Comparison of ENCODE assay signal across 21 cellular contexts in genomic region chr6:108464506-108465084, GRCh38.
DNase-seq lines count a peak whose midpoint lies in the region; ATAC-seq and TF ChIP-seq lines count a peak whose summit lies in the region.
"Had no signal": no experiment of that assay in that cellular context is flagged by ENCODE, and none has a peak within 500 bp of the region (broad histone marks: within the 10 kb centered on the region; RNA-seq: fewer than 3 reads in every experiment).

No MANE protein-coding gene starts in this region.

- no peak overlapping the region for H2AFZ ChIP-seq in GM23338

- no peak overlapping the region for H3K27ac ChIP-seq in GM23338 (ENCODE audit: low read depth)
- peak overlapping the region; percentile 34 for H3K27ac ChIP-seq in cingulate gyrus (ENCODE audit: low read depth, low read length)
- H3K27ac ChIP-seq: testis had no signal

- H3K27me3 ChIP-seq in GM23338 (ENCODE audit: insufficient read depth): no peaks in the 10 kb centered on the region
- H3K27me3 ChIP-seq: testis had no signal

- no peaks in the 10 kb centered on the region for H4K20me1 ChIP-seq in GM23338 (replicated peaks; ENCODE audit: insufficient read depth)

- H3K9me2 ChIP-seq in GM23338 (ENCODE audit: insufficient read depth): 0 out of 2 replicates have a peak, but pooled peaks cover 2% of the 10 kb centered on the region

- no peak for TF ChIP-seq CTCF in GM23338 (conservative IDR thresholded peaks at IDR 0.05; ENCODE audit: low read depth in 2 of 2)

- H3K79me2 ChIP-seq in GM23338 (replicated peaks; ENCODE audit: insufficient read depth): no peaks in the 10 kb centered on the region

- no peaks in the 10 kb centered on the region for H3K27me3 Mint-ChIP-seq in GM23338 (ENCODE audit: insufficient read depth, low read depth, poor library complexity)
- H3K27me3 Mint-ChIP-seq: activated B cell treated with CpG ODN at 0.5 μM for 24 hours, T-cell had no signal

- no peak overlapping the region for H3K4me3 ChIP-seq in GM23338
- H3K4me3 ChIP-seq: lung, testis had no signal

- no peaks in the 10 kb centered on the region for H3K36me3 Mint-ChIP-seq in GM23338 (ENCODE audit: low read depth)
- H3K36me3 Mint-ChIP-seq: CD8-positive, alpha-beta T cell; T-cell had no signal

- H3K27ac Mint-ChIP-seq in GM23338: no peak overlapping the region
- H3K27ac Mint-ChIP-seq: activated B cell treated with CpG ODN at 0.5 μM for 24 hours; activated naive CD8-positive, alpha-beta T cell treated with anti-CD3 and anti-CD28 coated beads, Interleukin-2, amount 50 U/mL, for 24 hours; activated T-helper 1 cell treated with anti-CD3 and anti-CD28 coated beads, Interleukin-12 subunit alpha, Interleukin-12 subunit beta, Interleukin-2, Interleukin-4 antibody, amounts not matched to agents 30 ng/mL and 10 ng/mL and 1 ng/mL, durations not matched to agents 14 hours and 24 hours and 36 hours; CD8-positive, alpha-beta T cell; T-cell had no signal

- H3K4me1 ChIP-seq in GM23338 (ENCODE audit: insufficient read depth): peaks cover 5% of the 10 kb centered on the region
- H3K4me1 ChIP-seq: testis had no signal

- no peaks in the 10 kb centered on the region for H3K36me3 ChIP-seq in GM23338 (ENCODE audit: insufficient read depth)

- DNase-seq in A172 (ENCODE audit: low spot score) (peak; percentile 8), GM23338 (ENCODE audit: low spot score) (peak; percentile 10), NCI-H69 (lab: John Stamatoyannopoulos, UW) (peak; percentile 17), NCI-H2107 (lab: John Stamatoyannopoulos, UW) (no peak), DMS79 (lab: John Stamatoyannopoulos, UW) (no peak)
- DNase-seq: activated B cell treated with CpG ODN at 0.5 μM for 24 hours; activated naive CD8-positive, alpha-beta T cell treated with anti-CD3 and anti-CD28 coated beads, Interleukin-2, amount 50 U/mL, for 24 hours; CD8-positive, alpha-beta T cell; DND-41; NCI-H1694 treated with DMSO at 0.1 percent for 48 hours; NCI-H774; posterior cingulate gyrus; RPMI8226; T-cell; testis had no signal

- H3K4me3 Mint-ChIP-seq in GM23338: no peak overlapping the region
- H3K4me3 Mint-ChIP-seq: activated B cell treated with CpG ODN at 0.5 μM for 24 hours; activated naive CD8-positive, alpha-beta T cell treated with anti-CD3 and anti-CD28 coated beads, Interleukin-2, amount 50 U/mL, for 24 hours; activated T-helper 1 cell treated with anti-CD3 and anti-CD28 coated beads, Interleukin-12 subunit alpha, Interleukin-12 subunit beta, Interleukin-2, Interleukin-4 antibody, amounts not matched to agents 30 ng/mL and 10 ng/mL and 1 ng/mL, durations not matched to agents 14 hours and 24 hours and 36 hours; CD8-positive, alpha-beta T cell; T-cell had no signal

- no peak overlapping the region for H3K4me2 ChIP-seq in GM23338

- no peaks in the 10 kb centered on the region for H3F3A ChIP-seq in GM23338 (replicated peaks; ENCODE audit: low read depth)

- ATAC-seq in GM23338: no peak; the same call in 2 of the 3 replicates
- ATAC-seq in HG02973 (IDR thresholded peaks at IDR 0.05; ENCODE audit: unreplicated experiment): no peak
- no peak for ATAC-seq in GM19467 (IDR thresholded peaks at IDR 0.05; ENCODE audit: unreplicated experiment)
- ATAC-seq: activated naive CD8-positive, alpha-beta T cell treated with anti-CD3 and anti-CD28 coated beads, Interleukin-2, amount 50 U/mL, for 24 hours; CD8-positive, alpha-beta T cell; esophagus mucosa; T-cell had no signal

- H3K4me1 Mint-ChIP-seq in GM23338: peaks cover 18% of the 10 kb centered on the region
- H3K4me1 Mint-ChIP-seq: activated naive CD8-positive, alpha-beta T cell treated with anti-CD3 and anti-CD28 coated beads, Interleukin-2, amount 50 U/mL, for 24 hours; T-cell had no signal

- H3K9me3 Mint-ChIP-seq in GM23338: no peaks in the 10 kb centered on the region
- H3K9me3 Mint-ChIP-seq: activated B cell treated with CpG ODN at 0.5 μM for 24 hours; activated naive CD8-positive, alpha-beta T cell treated with anti-CD3 and anti-CD28 coated beads, Interleukin-2, amount 50 U/mL, for 24 hours; activated T-helper 1 cell treated with anti-CD3 and anti-CD28 coated beads, Interleukin-12 subunit alpha, Interleukin-12 subunit beta, Interleukin-2, Interleukin-4 antibody, amounts not matched to agents 30 ng/mL and 10 ng/mL and 1 ng/mL, durations not matched to agents 14 hours and 24 hours and 36 hours; CD8-positive, alpha-beta T cell; T-cell had no signal

TF ChIP-seq in GM23338, 12 proteins besides CTCF, POLR2A, EP300 and RAD21 (continues in another document):
- no peak for TF ChIP-seq REST (IDR thresholded peaks at IDR 0.05; ENCODE audit: unreplicated experiment)
- TF ChIP-seq CREB1 (CRISPR knock-in tag; IDR thresholded peaks at IDR 0.05; ENCODE audit: low read depth): no peak
- no peak for TF ChIP-seq EZH2 (IDR thresholded peaks at IDR 0.05; ENCODE audit: low read depth, unreplicated experiment)
- TF ChIP-seq EZH2phosphoT487 (IDR thresholded peaks at IDR 0.05; ENCODE audit: unreplicated experiment): no peak

Comparison
In these comparisons a context has a peak if more than half of its experiments do, and no peak if none do; other contexts are left out.
1. DNase-seq: peak in A172 (single experiment), GM23338 (single experiment) and NCI-H69 (single experiment); none in NCI-H2107 (single experiment) and DMS79 (single experiment).